In genomic region chr3:123536153-123536895, GRCh38 we compare ENCODE assay signal across 1 cellular context.
TF ChIP-seq lines count a peak whose summit lies in the region.

No MANE protein-coding gene starts in this region.

TF ChIP-seq in GM12878, 131 proteins besides CTCF, POLR2A, EP300 and RAD21 (continued from another document and continues in another):
- TF ChIP-seq TCF7 (IDR thresholded peaks at IDR 0.05; ENCODE audit: borderline replicate concordance) (peak; percentile 61; the same call in 1 of the 2 replicates), ATF2 (IDR thresholded peaks at IDR 0.05; ENCODE audit: low read length) (peak; percentile 55; the same call in 1 of the 2 replicates), ZBED1 (IDR thresholded peaks at IDR 0.05; ENCODE audit: borderline replicate concordance) (no peak; the same call in 1 of the 2 replicates), SMARCA5 (IDR thresholded peaks at IDR 0.05) (no peak), IKZF1 (conservative IDR thresholded peaks at IDR 0.05) (peak; percentile 23; the same call in 1 of the 2 replicates), STAT3 (IDR thresholded peaks at IDR 0.05; ENCODE audit: low read depth, low read length) (no peak), USF2 (IDR thresholded peaks at IDR 0.05; ENCODE audit: borderline replicate concordance, low read depth, low read length) (no peak), WRNIP1 (IDR thresholded peaks at IDR 0.05; ENCODE audit: borderline replicate concordance, low read depth, low read length) (no peak), USF1 (IDR thresholded peaks at IDR 0.05; ENCODE audit: borderline replicate concordance, extremely low read length, insufficient read depth, low read depth, low read length) (no peak), PBX3 (IDR thresholded peaks at IDR 0.05; ENCODE audit: insufficient replicate concordance, low read depth, low read length) (no peak), IRF3 (IDR thresholded peaks at IDR 0.05) (no peak), MYB (IDR thresholded peaks at IDR 0.05; ENCODE audit: borderline replicate concordance, low read depth, low read length) (no peak), CBFB (IDR thresholded peaks at IDR 0.05; ENCODE audit: low read depth) (no peak), NFXL1 (IDR thresholded peaks at IDR 0.05; ENCODE audit: borderline replicate concordance) (no peak), MTA2 (IDR thresholded peaks at IDR 0.05; ENCODE audit: low read depth) (0 out of 2 replicates have a peak, but pooled peaks have one; percentile 42), NR2C2 (IDR thresholded peaks at IDR 0.05; ENCODE audit: borderline replicate concordance, control insufficient read depth, insufficient read length, low read depth) (no peak), YBX1 (IDR thresholded peaks at IDR 0.05) (no peak), MEF2B (IDR thresholded peaks at IDR 0.05; ENCODE audit: partially characterized antibody, poor library complexity, severe bottlenecking) (peak; percentile 53), MYC (IDR thresholded peaks at IDR 0.05; ENCODE audit: insufficient read depth, insufficient read length, insufficient replicate concordance, low read length, severe bottlenecking) (no peak), RFX5 (IDR thresholded peaks at IDR 0.05; ENCODE audit: low read depth, low read length) (no peak), PAX5 (IDR thresholded peaks at IDR 0.05; ENCODE audit: borderline replicate concordance, low read depth, low read length) (no peak), TAF1 (IDR thresholded peaks at IDR 0.05; ENCODE audit: borderline replicate concordance, low read depth, low read length) (no peak), ETV6 (conservative IDR thresholded peaks at IDR 0.05 in 1 of 2, IDR thresholded peaks at IDR 0.05 in 1 of 2; ENCODE audit: borderline replicate concordance in 1 of 2, low read depth in 1 of 2) (no peak), NR2C1 (IDR thresholded peaks at IDR 0.05) (no peak), FOS (IDR thresholded peaks at IDR 0.05; ENCODE audit: borderline replicate concordance, extremely low read depth, insufficient read length) (no peak), CHD1 (IDR thresholded peaks at IDR 0.05; ENCODE audit: low read depth, low read length) (no peak), BRCA1 (IDR thresholded peaks at IDR 0.05; ENCODE audit: low read depth, low read length) (no peak), TBL1XR1 (IDR thresholded peaks at IDR 0.05; ENCODE audit: low read depth, low read length) (no peak), EZH2 (IDR thresholded peaks at IDR 0.05; ENCODE audit: borderline replicate concordance, control insufficient read depth, low read depth, low read length) (no peak), SMAD5 (IDR thresholded peaks at IDR 0.05; ENCODE audit: low read depth) (no peak), MAX (IDR thresholded peaks at IDR 0.05; ENCODE audit: low read depth, low read length) (no peak), MTA3 (IDR thresholded peaks at IDR 0.05; ENCODE audit: borderline replicate concordance, low read length) (no peak), BCL11A (IDR thresholded peaks at IDR 0.05; ENCODE audit: low read depth, low read length) (no peak), KLF5 (IDR thresholded peaks at IDR 0.05; ENCODE audit: partially characterized antibody) (no peak), FOXM1 (IDR thresholded peaks at IDR 0.05; ENCODE audit: low read depth, low read length) (peak; percentile 70; the same call in 1 of the 2 replicates), ZNF217 (IDR thresholded peaks at IDR 0.05) (0 out of 2 replicates have a peak, but pooled peaks have one; percentile 44), POLR2AphosphoS2 (IDR thresholded peaks at IDR 0.05; ENCODE audit: low read depth, low read length) (no peak), IRF5 (IDR thresholded peaks at IDR 0.05; ENCODE audit: borderline replicate concordance) (no peak), SMAD1 (IDR thresholded peaks at IDR 0.05; ENCODE audit: low read depth, partially characterized antibody) (no peak), SMC3 (IDR thresholded peaks at IDR 0.05; ENCODE audit: borderline replicate concordance, low read length) (no peak), BCLAF1 (IDR thresholded peaks at IDR 0.05) (no peak), ZNF207 (IDR thresholded peaks at IDR 0.05; ENCODE audit: borderline replicate concordance) (no peak), DPF2 (IDR thresholded peaks at IDR 0.05) (peak; percentile 44; the same call in 1 of the 2 replicates), BHLHE40 (IDR thresholded peaks at IDR 0.05; ENCODE audit: borderline replicate concordance in 1 of 2, low read depth in 2 of 2, low read length in 1 of 2) (no peak), CUX1 (IDR thresholded peaks at IDR 0.05; ENCODE audit: insufficient replicate concordance, low read depth, low read length) (no peak), JUNB (IDR thresholded peaks at IDR 0.05) (peak; percentile 91), RAD51 (IDR thresholded peaks at IDR 0.05) (no peak), NRF1 (conservative IDR thresholded peaks at IDR 0.05; ENCODE audit: low read depth, low read length) (no peak), CREB1 (IDR thresholded peaks at IDR 0.05; ENCODE audit: low read depth) (no peak), NFYA (IDR thresholded peaks at IDR 0.05; ENCODE audit: borderline replicate concordance, low read depth, low read length) (no peak), POLR2AphosphoS5 (IDR thresholded peaks at IDR 0.05; ENCODE audit: low read length) (no peak), PKNOX1 (IDR thresholded peaks at IDR 0.05) (no peak), CHD2 (IDR thresholded peaks at IDR 0.05; ENCODE audit: borderline replicate concordance, low read depth, low read length) (no peak), SREBF1 (IDR thresholded peaks at IDR 0.05; ENCODE audit: low read length) (no peak), PML (IDR thresholded peaks at IDR 0.05; ENCODE audit: low read length) (no peak)
